ENCODE assay signal across 21 cellular contexts in the genomic region with DNA sequence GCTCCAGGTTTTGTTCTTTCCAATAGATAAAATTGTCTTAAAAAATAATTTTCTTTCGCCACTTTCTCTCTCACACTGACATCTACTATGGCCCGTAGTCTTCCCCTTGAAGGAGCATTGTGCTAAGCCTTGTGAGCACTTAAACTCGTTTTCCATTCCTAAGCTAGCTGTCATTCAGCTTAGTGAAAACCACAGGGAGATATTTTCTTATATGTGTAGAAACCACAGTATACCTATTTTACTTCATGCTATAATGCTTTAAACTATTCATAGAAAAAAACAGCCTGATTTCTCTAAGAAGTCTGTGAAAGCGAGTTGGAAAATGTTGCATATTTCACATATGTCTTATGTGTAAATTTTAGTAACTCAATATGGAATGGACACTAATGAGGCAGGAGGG.
"Had no signal": no experiment of that assay in that cellular context is flagged by ENCODE, and none has a peak within 500 bp of the region (broad histone marks: within the 10 kb centered on the region; RNA-seq: fewer than 3 reads in every experiment).

No MANE protein-coding gene starts in this region.

- H3K27ac Mint-ChIP-seq: mesothelial cell of epicardium, naive B cell had no signal

- H3K4me1 ChIP-seq: left lung, prostate gland, right atrium auricular region, upper lobe of left lung had no signal

- H3K36me3 Mint-ChIP-seq: naive B cell; natural killer cell treated with Interleukin-12 subunit alpha and Interleukin-12 subunit beta and Interleukin-15 and Interleukin-18, amount 100 ng/mL, for 72 hours had no signal

- H3K4me1 Mint-ChIP-seq: naive B cell, neural crest cell had no signal

- ATAC-seq: left cardiac atrium, left lung, mucosa of descending colon, sciatic nerve had no signal

- DNase-seq: dorsolateral prefrontal cortex; effector CD4-positive, alpha-beta T cell; head of caudate nucleus; left cardiac atrium; left lung; mesenchymal stem cell; mucosa of descending colon; naive B cell; stimulated activated CD4-positive, alpha-beta T cell treated with anti-CD3 and anti-CD28 coated beads, Interleukin-1b, Interleukin-23, amount 100 ng/mL, for 48 hours; stimulated activated CD4-positive, alpha-beta T cell treated with anti-CD3 and anti-CD28 coated beads, Interleukin-4, amount 100 ng/mL, for 1 hour; stimulated activated CD8-positive, alpha-beta memory T cell treated with anti-CD3 and anti-CD28 coated beads, Interleukin-4, amount 100 ng/mL, for 48 hours; stimulated activated naive CD4-positive, alpha-beta T cell treated with Interleukin-2 at 50 U/mL for 16 hours; upper lobe of left lung had no signal

- H3K27ac ChIP-seq: dorsolateral prefrontal cortex, left lung, prostate gland, right atrium auricular region, thoracic aorta, upper lobe of left lung had no signal

- H3K4me3 Mint-ChIP-seq: mesothelial cell of epicardium; naive B cell; natural killer cell treated with Interleukin-12 subunit alpha and Interleukin-12 subunit beta and Interleukin-15 and Interleukin-18, amount 100 ng/mL, for 72 hours; neural crest cell had no signal

- H3K36me3 ChIP-seq: left lung, prostate gland, right atrium auricular region, thoracic aorta, tibial nerve, upper lobe of left lung had no signal

- H3K27me3 ChIP-seq: dorsolateral prefrontal cortex, left lung, right atrium auricular region, tibial nerve, upper lobe of left lung had no signal

- H3K4me3 ChIP-seq: dorsolateral prefrontal cortex, left lung, mucosa of descending colon, prostate gland, right atrium auricular region, thoracic aorta, tibial nerve, upper lobe of left lung had no signal

- H3K9me3 Mint-ChIP-seq: naive B cell; natural killer cell treated with Interleukin-12 subunit alpha and Interleukin-12 subunit beta and Interleukin-15 and Interleukin-18, amount 100 ng/mL, for 72 hours; neural crest cell had no signal

- H3K9me3 ChIP-seq: left lung, mucosa of descending colon, prostate gland, right atrium auricular region, thoracic aorta, tibial nerve, upper lobe of left lung had no signal
